Comparison of ENCODE assay signal across 16 cellular contexts in genomic region chr1:27886744-27887143, GRCh38. TPM values are rescaled to one million over a fixed set of nuclear protein-coding genes. Genes with fewer than 3 reads are reported as not detected.
DNase-seq lines count a peak whose midpoint lies in the region; ATAC-seq and TF ChIP-seq lines count a peak whose summit lies in the region.
"Had no signal": no experiment of that assay in that cellular context is flagged by ENCODE, and none has a peak within 500 bp of the region (broad histone marks: within the 10 kb centered on the region; RNA-seq: fewer than 3 reads in every experiment).

No MANE protein-coding gene starts in this region.

- peaks cover 51% of the 10 kb centered on the region for H3K36me3 Mint-ChIP-seq in activated naive CD4-positive, alpha-beta T cell treated with anti-CD3 and anti-CD28 coated beads for 36 hours (ENCODE audit: low read depth)
- peaks cover 86% of the 10 kb centered on the region for H3K36me3 Mint-ChIP-seq in activated CD8-positive, alpha-beta T cell treated with anti-CD3 and anti-CD28 coated beads, Interleukin-2, amount 10 ng/mL, durations not matched to agents 7 days and 5 days (ENCODE audit: low read depth)

- H3K79me2 ChIP-seq in mesendoderm (ENCODE audit: control insufficient read depth, insufficient read depth, low read length), result no peaks in the 10 kb centered on the region

- no CpG with 5 or more reads among the region's 3 CpGs for WGBS in mesendoderm (ENCODE audit: extremely low coverage, insufficient coverage, low lambda C conversion rate)

- H3K56ac ChIP-seq in mesendoderm (ENCODE audit: low read length), result no peak overlapping the region

- peak; percentile 23 for ATAC-seq in activated CD8-positive, alpha-beta T cell treated with anti-CD3 and anti-CD28 coated beads, Interleukin-2, amount 10 ng/mL, durations not matched to agents 7 days and 5 days

- H3K4me1 Mint-ChIP-seq in activated naive CD4-positive, alpha-beta T cell treated with anti-CD3 and anti-CD28 coated beads for 36 hours (ENCODE audit: low read depth), result peaks cover 71% of the 10 kb centered on the region
- H3K4me1 Mint-ChIP-seq in activated CD8-positive, alpha-beta T cell treated with anti-CD3 and anti-CD28 coated beads, Interleukin-2, amount 10 ng/mL, durations not matched to agents 7 days and 5 days (ENCODE audit: low read depth), result peaks cover 73% of the 10 kb centered on the region
- H3K4me1 Mint-ChIP-seq: mesothelial cell of epicardium had no signal

- H3K4me3 ChIP-seq in fibroblast of villous mesenchyme (ENCODE audit: low read depth, low read length) (no peak overlapping the region), mesendoderm (ENCODE audit: low read length) (no peak overlapping the region)
- H3K4me3 ChIP-seq: GM23248, SJSA1 had no signal

- CTCF ChIA-PET in activated naive CD4-positive, alpha-beta T cell treated with anti-CD3 and anti-CD28 coated beads for 36 hours (lab: Charles Lee), result interaction anchor here (1.0 kb wide), 1 partner anchor 119 kb away, joined by 3 read pairs; no protein-coding TSS in a partner anchor
- CTCF ChIA-PET in activated CD8-positive, alpha-beta T cell treated with anti-CD3 and anti-CD28 coated beads, Interleukin-2, amount 10 ng/mL, durations not matched to agents 7 days and 5 days (lab: Charles Lee), result interaction anchor here (0.9 to 2.3 kb wide), 5 partner anchors 9 to 202 kb away, joined by 3 to 8 read pairs (median 4); partner anchors contain the start of gene EYA3

- no peaks in the 10 kb centered on the region for H3K36me3 ChIP-seq in mesendoderm (ENCODE audit: control insufficient read depth, insufficient read depth, low read length)

- H3K79me1 ChIP-seq in mesendoderm (ENCODE audit: low read length), result no peaks in the 10 kb centered on the region

- POLR2A ChIA-PET in activated CD8-positive, alpha-beta T cell treated with anti-CD3 and anti-CD28 coated beads, Interleukin-2, amount 10 ng/mL, durations not matched to agents 7 days and 5 days (lab: Charles Lee), result interaction anchor here (0.7 to 1.6 kb wide), 3 partner anchors 17 to 202 kb away, joined by 3 to 6 read pairs (median 4); partner anchors contain the start of gene EYA3

- H2BK15ac ChIP-seq in mesendoderm (replicated peaks; ENCODE audit: low read depth), result no peak overlapping the region

- intact Hi-C loops in activated naive CD4-positive, alpha-beta T cell treated with anti-CD3 and anti-CD28 coated beads for 36 hours (cut with micrococcal nuclease), result no loop called here

- no peak overlapping the region for H3K18ac ChIP-seq in mesendoderm (ENCODE audit: low read length)

- no peaks in the 10 kb centered on the region for H3K9me3 Mint-ChIP-seq in activated naive CD4-positive, alpha-beta T cell treated with anti-CD3 and anti-CD28 coated beads for 36 hours
- H3K9me3 Mint-ChIP-seq in activated CD8-positive, alpha-beta T cell treated with anti-CD3 and anti-CD28 coated beads, Interleukin-2, amount 10 ng/mL, durations not matched to agents 7 days and 5 days (ENCODE audit: insufficient read depth), result no peaks in the 10 kb centered on the region
- H3K9me3 Mint-ChIP-seq: mesothelial cell of epicardium had no signal

- no peak overlapping the region for H3K23ac ChIP-seq in mesendoderm (ENCODE audit: low read length)

- H3K4ac ChIP-seq in mesendoderm (ENCODE audit: low read depth, low read length), result no peak overlapping the region

- H2BK120ac ChIP-seq in mesendoderm (ENCODE audit: low read depth, low read length), result no peak overlapping the region

- DNase-seq in activated naive CD4-positive, alpha-beta T cell treated with anti-CD3 and anti-CD28 coated beads for 36 hours, result no peak
- DNase-seq in activated naive CD4-positive, alpha-beta T cell treated with Interleukin-2 at 50 U/mL for 16 hours, result no peak
- DNase-seq in activated CD8-positive, alpha-beta T cell treated with anti-CD3 and anti-CD28 coated beads, Interleukin-2, amount 10 ng/mL, durations not matched to agents 7 days and 5 days, result no peak
- DNase-seq in fibroblast of villous mesenchyme (ENCODE audit: low read depth), result peak; percentile 14
- DNase-seq in substantia nigra (lab: John Stamatoyannopoulos, UW), result no peak
- no peak for DNase-seq in inferior parietal cortex (ENCODE audit: extremely low spot score)
- DNase-seq in activated effector memory CD4-positive, alpha-beta T cell treated with anti-CD3 and anti-CD28 coated beads, Interleukin-2, amount 50 U/mL, for 16 hours, result no peak
- DNase-seq in mesendoderm, result no peak
- DNase-seq: activated gamma-delta T cell, cerebellar nuclear complex, GM23248, NCI-H2081 had no signal

- no peak overlapping the region for H4K8ac ChIP-seq in mesendoderm (ENCODE audit: low read depth, low read length)

- no peak overlapping the region for H2BK5ac ChIP-seq in mesendoderm (ENCODE audit: low read length)

- no peaks in the 10 kb centered on the region for H3K27me3 ChIP-seq in mesendoderm (ENCODE audit: insufficient read depth, low read length, poor library complexity)
- H3K27me3 ChIP-seq: SJSA1 had no signal

- no peak overlapping the region for H3K4me3 Mint-ChIP-seq in activated naive CD4-positive, alpha-beta T cell treated with anti-CD3 and anti-CD28 coated beads for 36 hours
- peak overlapping the region; percentile 73 for H3K4me3 Mint-ChIP-seq in activated CD8-positive, alpha-beta T cell treated with anti-CD3 and anti-CD28 coated beads, Interleukin-2, amount 10 ng/mL, durations not matched to agents 7 days and 5 days
- H3K4me3 Mint-ChIP-seq: mesothelial cell of epicardium had no signal

- H3K9ac ChIP-seq in mesendoderm (ENCODE audit: low read length), result no peak overlapping the region
- H3K9ac ChIP-seq: GM23248 had no signal

- no peak for TF ChIP-seq CTCF in fibroblast of villous mesenchyme (IDR thresholded peaks at IDR 0.05; ENCODE audit: insufficient read depth, low read depth, low read length)

- no peak overlapping the region for H2AK5ac ChIP-seq in mesendoderm (ENCODE audit: low read length)

- H3K27me3 Mint-ChIP-seq in activated naive CD4-positive, alpha-beta T cell treated with anti-CD3 and anti-CD28 coated beads for 36 hours (ENCODE audit: low read depth), result no peaks in the 10 kb centered on the region
- H3K27me3 Mint-ChIP-seq in activated CD8-positive, alpha-beta T cell treated with anti-CD3 and anti-CD28 coated beads, Interleukin-2, amount 10 ng/mL, durations not matched to agents 7 days and 5 days (ENCODE audit: low read depth), result no peaks in the 10 kb centered on the region
- H3K27me3 Mint-ChIP-seq: progenitor cell of endocrine pancreas had no signal

- no peak overlapping the region for H4K5ac ChIP-seq in mesendoderm (ENCODE audit: low read length)

- H3K4me1 ChIP-seq in mesendoderm (ENCODE audit: control insufficient read depth, low read depth, low read length), result no peaks in the 10 kb centered on the region
- H3K4me1 ChIP-seq: SJSA1 had no signal

- H3K27ac Mint-ChIP-seq in activated naive CD4-positive, alpha-beta T cell treated with anti-CD3 and anti-CD28 coated beads for 36 hours, result peak overlapping the region; percentile 83
- peak overlapping the region; percentile 90 for H3K27ac Mint-ChIP-seq in activated CD8-positive, alpha-beta T cell treated with anti-CD3 and anti-CD28 coated beads, Interleukin-2, amount 10 ng/mL, durations not matched to agents 7 days and 5 days
- H3K27ac Mint-ChIP-seq: mesothelial cell of epicardium, progenitor cell of endocrine pancreas had no signal

- H3K27ac ChIP-seq in substantia nigra (ENCODE audit: low read depth, low read length, poor library complexity, severe bottlenecking), result peak overlapping the region; percentile 67
- H3K27ac ChIP-seq in mesendoderm (ENCODE audit: low read depth, low read length), result no peak overlapping the region
- H3K27ac ChIP-seq: GM23248, SJSA1, VCaP had no signal

- no peak overlapping the region for H3K4me2 ChIP-seq in mesendoderm (ENCODE audit: low read length)

RNA-seq across cellular contexts. Expression of gene THEMIS2, which starts 14.4 kb away (rescaled TPM):
- 10 to 100 TPM; 12.9 to 17.5 TPM for total RNA-seq in activated naive CD4-positive, alpha-beta T cell treated with anti-CD3 and anti-CD28 coated beads for 36 hours
- total RNA-seq in activated CD8-positive, alpha-beta T cell treated with anti-CD3 and anti-CD28 coated beads, Interleukin-2, amount 10 ng/mL, durations not matched to agents 7 days and 5 days, result 10 to 100 TPM; 35.9 to 39.9 TPM
- 3.0 and 6.4 TPM in 2 replicates for total RNA-seq in fibroblast of villous mesenchyme
- 3.9 TPM for polyA plus RNA-seq in mesendoderm (2013, experiment 1 of 2)
- 4.1 TPM for polyA plus RNA-seq in mesendoderm (2013, experiment 2 of 2)

RNA-seq across cellular contexts. Expression of gene RPA2, which starts 27.6 kb away (rescaled TPM):
- 10 to 100 TPM; 62.9 to 76.7 TPM for total RNA-seq in activated naive CD4-positive, alpha-beta T cell treated with anti-CD3 and anti-CD28 coated beads for 36 hours
- 10 to 100 TPM; 79.0 to 81.0 TPM for total RNA-seq in activated CD8-positive, alpha-beta T cell treated with anti-CD3 and anti-CD28 coated beads, Interleukin-2, amount 10 ng/mL, durations not matched to agents 7 days and 5 days
- 27.2 and 29.0 TPM in 2 replicates for total RNA-seq in fibroblast of villous mesenchyme
- 42.2 TPM for polyA plus RNA-seq in mesendoderm (2013, experiment 1 of 2)
- 43.2 TPM for polyA plus RNA-seq in mesendoderm (2013, experiment 2 of 2)

RNA-seq across cellular contexts. Expression of gene SMPDL3B, which starts 48.1 kb away (rescaled TPM):
- total RNA-seq in activated naive CD4-positive, alpha-beta T cell treated with anti-CD3 and anti-CD28 coated beads for 36 hours, result under 1 TPM; 0.52 to 0.72 TPM
- under 1 TPM; 0.76 to 0.82 TPM for total RNA-seq in activated CD8-positive, alpha-beta T cell treated with anti-CD3 and anti-CD28 coated beads, Interleukin-2, amount 10 ng/mL, durations not matched to agents 7 days and 5 days
- not detected in 2 replicates for total RNA-seq in fibroblast of villous mesenchyme
- 29.1 TPM for polyA plus RNA-seq in mesendoderm (2013, experiment 1 of 2)
- polyA plus RNA-seq in mesendoderm (2013, experiment 2 of 2), result 29.1 TPM
- total RNA-seq: GM23248 had no signal
- polyA plus RNA-seq: GM23248 had no signal

RNA-seq across cellular contexts. Expression of gene PPP1R8, which starts 56.2 kb away (rescaled TPM):
- 10 to 100 TPM; 34.1 to 35.8 TPM for total RNA-seq in activated naive CD4-positive, alpha-beta T cell treated with anti-CD3 and anti-CD28 coated beads for 36 hours
- total RNA-seq in activated CD8-positive, alpha-beta T cell treated with anti-CD3 and anti-CD28 coated beads, Interleukin-2, amount 10 ng/mL, durations not matched to agents 7 days and 5 days, result 10 to 100 TPM; 61.4 to 66.6 TPM
- total RNA-seq in fibroblast of villous mesenchyme, result 26.7 and 46.6 TPM in 2 replicates
- 50.8 TPM for polyA plus RNA-seq in mesendoderm (2013, experiment 1 of 2)
- 49.6 TPM for polyA plus RNA-seq in mesendoderm (2013, experiment 2 of 2)
